In genomic region chr1:19918057-19918456, GRCh38 we compare ENCODE assay signal across 8 cellular contexts. TPM values are rescaled to one million over a fixed set of nuclear protein-coding genes. Genes with fewer than 3 reads are reported as not detected.
DNase-seq lines count a peak whose midpoint lies in the region; ATAC-seq lines count a peak whose summit lies in the region.

No MANE protein-coding gene starts in this region.

- DNase-seq in GM03348 (ENCODE audit: low spot score) (peak; percentile 90), NCI-H1092 (lab: John Stamatoyannopoulos, UW) (peak; percentile 69), SW480 (ENCODE audit: low spot score) (peak; percentile 74), left cardiac atrium (peak; percentile 85), putamen (ENCODE audit: low spot score) (peak; percentile 60)
- DNase-seq in activated naive CD8-positive, alpha-beta T cell treated with anti-CD3 and anti-CD28 coated beads, Interleukin-2, amount 50 U/mL, for 24 hours = peak; percentile 84

- H3K9me3 Mint-ChIP-seq in activated naive CD8-positive, alpha-beta T cell treated with anti-CD3 and anti-CD28 coated beads, Interleukin-2, amount 50 U/mL, for 24 hours = no peaks in the 10 kb centered on the region

- H3K27ac Mint-ChIP-seq in activated naive CD8-positive, alpha-beta T cell treated with anti-CD3 and anti-CD28 coated beads, Interleukin-2, amount 50 U/mL, for 24 hours = no peak overlapping the region

- peaks cover 2% of the 10 kb centered on the region for H3K4me1 Mint-ChIP-seq in activated naive CD8-positive, alpha-beta T cell treated with anti-CD3 and anti-CD28 coated beads, Interleukin-2, amount 50 U/mL, for 24 hours

- intact Hi-C loops in left cardiac atrium (cut with DNase I) = loop anchor here (2.0 to 5.0 kb wide), 3 partner anchors 235 to 574 kb away; no protein-coding TSS in a partner anchor

- no peaks in the 10 kb centered on the region for H3K27me3 Mint-ChIP-seq in activated naive CD8-positive, alpha-beta T cell treated with anti-CD3 and anti-CD28 coated beads, Interleukin-2, amount 50 U/mL, for 24 hours

- ATAC-seq in activated naive CD8-positive, alpha-beta T cell treated with anti-CD3 and anti-CD28 coated beads, Interleukin-2, amount 50 U/mL, for 24 hours = peak; percentile 57
- ATAC-seq in left cardiac atrium (peak; percentile 75 to 86), GM18858 (IDR thresholded peaks at IDR 0.05; ENCODE audit: unreplicated experiment) (no peak), HG03469 (IDR thresholded peaks at IDR 0.05; ENCODE audit: unreplicated experiment) (no peak)

- H3K4me3 Mint-ChIP-seq in activated naive CD8-positive, alpha-beta T cell treated with anti-CD3 and anti-CD28 coated beads, Interleukin-2, amount 50 U/mL, for 24 hours = no peak overlapping the region

- H3K36me3 Mint-ChIP-seq in activated naive CD8-positive, alpha-beta T cell treated with anti-CD3 and anti-CD28 coated beads, Interleukin-2, amount 50 U/mL, for 24 hours (ENCODE audit: low read depth) = peaks cover 2% of the 10 kb centered on the region

RNA-seq across cellular contexts. Expression of gene PLA2G2E, which starts 5.4 kb away (rescaled TPM):
- total RNA-seq in left cardiac atrium = not detected

RNA-seq across cellular contexts. Expression of gene OTUD3, which starts 35.9 kb away (rescaled TPM):
- total RNA-seq in left cardiac atrium = 1 to 10 TPM; 4.6 to 6.9 TPM

Comparison
In these comparisons a context has a peak if more than half of its experiments do, and no peak if none do; other contexts are left out.
1. ATAC-seq: peak in activated naive CD8-positive, alpha-beta T cell treated with anti-CD3 and anti-CD28 coated beads, Interleukin-2, amount 50 U/mL, for 24 hours (single experiment) and left cardiac atrium (2 of 2); none in GM18858 (single experiment) and HG03469 (single experiment).
2. Peak in every context shown above with its lines, with median percentiles within 50 percentile points of each other: DNase-seq.